In genomic region chr7:29567174-29567573, GRCh38 we compare ENCODE assay signal across 26 cellular contexts. TPM values are rescaled to one million over a fixed set of nuclear protein-coding genes. Genes with fewer than 3 reads are reported as not detected.
DNase-seq lines count a peak whose midpoint lies in the region; FAIRE-seq and TF ChIP-seq lines count a peak whose summit lies in the region.
"Had no signal": no experiment of that assay in that cellular context is flagged by ENCODE, and none has a peak within 500 bp of the region (broad histone marks: within the 10 kb centered on the region; RNA-seq: fewer than 3 reads in every experiment).

No MANE protein-coding gene starts in this region.

- H3K27ac ChIP-seq in hepatocyte (peak overlapping the region; percentile 46), trophoblast cell (ENCODE audit: low read depth, low read length) (no peak overlapping the region), WERI-Rb-1 (no peak overlapping the region), brain microvascular endothelial cell (no peak overlapping the region)
- H3K27ac ChIP-seq: BLaER1, dorsolateral prefrontal cortex had no signal

- no peak overlapping the region for H3K18ac ChIP-seq in trophoblast cell (ENCODE audit: low read length)

- no peak for FAIRE-seq in GM12892 (lab: Jason Lieb, UNC)
- FAIRE-seq: GM12878 had no signal

- no peak overlapping the region for H2AK5ac ChIP-seq in trophoblast cell (ENCODE audit: low read length)

- no peak overlapping the region for H2BK5ac ChIP-seq in trophoblast cell (ENCODE audit: low read depth, low read length, poor library complexity)

- no peaks in the 10 kb centered on the region for H3K9me2 ChIP-seq in hepatocyte (replicated peaks; ENCODE audit: insufficient read depth)

- no peak overlapping the region for H2AFZ ChIP-seq in hepatocyte
- H2AFZ ChIP-seq in trophoblast cell (ENCODE audit: insufficient read depth, low read length, poor library complexity): no peak overlapping the region

- 54% methylated on average over 2 of the region's 2 CpGs for WGBS in hepatocyte (ENCODE audit: low lambda C conversion rate, missing lambda C conversion rate)
- no CpG with 5 or more reads among the region's 2 CpGs for WGBS in trophoblast cell (ENCODE audit: extremely low coverage, insufficient coverage, insufficient read length)

- H3K4me1 ChIP-seq in hepatocyte (ENCODE audit: insufficient read depth) (peaks cover 4% of the 10 kb centered on the region), trophoblast cell (ENCODE audit: control insufficient read depth in 1 of 2, insufficient read depth in 2 of 2, low read length in 2 of 2) (peaks cover 9 to 13% of the 10 kb centered on the region in 2 experiments)

- DNase-seq in COLO668 (lab: John Stamatoyannopoulos, UW; ENCODE audit: unreplicated experiment): peak; percentile 22
- peak; percentile 77 for DNase-seq in HuH-7 (ENCODE audit: low spot score)
- peak; percentile 38 for DNase-seq in hepatocyte (ENCODE audit: low spot score)
- no peak for DNase-seq in trophoblast cell
- DNase-seq in WERI-Rb-1: no peak
- no peak for DNase-seq in brain microvascular endothelial cell
- DNase-seq in foreskin melanocyte: no peak
- DNase-seq in GM12892 (ENCODE audit: insufficient read length): no peak
- DNase-seq: activated CD4-positive, alpha-beta T cell treated with anti-CD3 and anti-CD28 coated beads, Interleukin-2, amount 50 U/mL, for 1 hour; activated CD8-positive, alpha-beta memory T cell treated with anti-CD3 and anti-CD28 coated beads, Interleukin-2, amount 10 ng/mL, durations not matched to agents 7 days and 5 days; activated naive CD8-positive, alpha-beta T cell treated with anti-CD3 and anti-CD28 coated beads, Interleukin-2, amount 50 U/mL, for 24 hours; COR-L47; dorsolateral prefrontal cortex; GOT3; mammary epithelial cell; NCI-H1694 treated with DMSO at 0.1 percent for 48 hours; NCI-H2171 treated with DMSO at 0.1 percent for 48 hours; NCI-H524 treated with DMSO at 0.1 percent for 48 hours; nucleus accumbens; SIG-M5; stimulated activated CD4-positive, alpha-beta T cell treated with anti-CD3 and anti-CD28 coated beads, Interleukin-2, amount 100 ng/mL, for 24 hours; SW 1271; T1000 had no signal

- no peaks in the 10 kb centered on the region for H4K20me1 ChIP-seq in hepatocyte (ENCODE audit: insufficient read depth, poor library complexity, severe bottlenecking)

- no peak for TF ChIP-seq POLR2A in GM12892 (IDR thresholded peaks at IDR 0.05; ENCODE audit: low read depth, low read length)

- no peak overlapping the region for H4K91ac ChIP-seq in trophoblast cell (ENCODE audit: low read depth, low read length)

- H3K23ac ChIP-seq in trophoblast cell (ENCODE audit: low read length): no peak overlapping the region

- no peak overlapping the region for H3K9ac ChIP-seq in trophoblast cell (ENCODE audit: low read length)
- H3K9ac ChIP-seq: BLaER1 had no signal

- in situ Hi-C loops in brain microvascular endothelial cell (cut with HindIII; ENCODE audit: low pct_ligation_motif_present, low sequenced_read_pairs): no loop called here

- H3K27me3 ChIP-seq in hepatocyte (no peaks in the 10 kb centered on the region), trophoblast cell (ENCODE audit: insufficient read depth, low read length) (no peaks in the 10 kb centered on the region), WERI-Rb-1 (ENCODE audit: insufficient read depth, low read depth, severe bottlenecking) (no peaks in the 10 kb centered on the region), brain microvascular endothelial cell (replicated peaks) (peaks cover 13% of the 10 kb centered on the region)

- H3K14ac ChIP-seq in trophoblast cell (ENCODE audit: low read length): no peak overlapping the region

- H3K79me1 ChIP-seq in trophoblast cell (ENCODE audit: low read length): peaks cover 29% of the 10 kb centered on the region

- H3K36me3 ChIP-seq in hepatocyte (replicated peaks; ENCODE audit: insufficient read depth, low read depth): no peaks in the 10 kb centered on the region
- peaks cover 6 to 10% of the 10 kb centered on the region in 2 experiments for H3K36me3 ChIP-seq in trophoblast cell (ENCODE audit: control insufficient read depth in 1 of 2, insufficient read depth in 2 of 2, low read length in 2 of 2)
- no peaks in the 10 kb centered on the region for H3K36me3 ChIP-seq in WERI-Rb-1
- H3K36me3 ChIP-seq in brain microvascular endothelial cell (replicated peaks): no peaks in the 10 kb centered on the region
- H3K36me3 ChIP-seq: BLaER1 had no signal

- no peak overlapping the region for H4K12ac ChIP-seq in trophoblast cell (ENCODE audit: low read depth, low read length)

- H3K9me3 ChIP-seq in hepatocyte (ENCODE audit: low read depth) (no peaks in the 10 kb centered on the region), trophoblast cell (ENCODE audit: insufficient read depth, low read depth, low read length) (no peaks in the 10 kb centered on the region), WERI-Rb-1 (ENCODE audit: severe bottlenecking) (no peaks in the 10 kb centered on the region)
- H3K9me3 ChIP-seq: BLaER1 had no signal

- H2BK120ac ChIP-seq in trophoblast cell (ENCODE audit: insufficient read depth, low read length, poor library complexity): no peak overlapping the region

- H4K8ac ChIP-seq in trophoblast cell (ENCODE audit: low read depth, low read length): no peak overlapping the region

- no peak for TF ChIP-seq CTCF in hepatocyte (IDR thresholded peaks at IDR 0.05; ENCODE audit: poor library complexity)
- TF ChIP-seq CTCF in WERI-Rb-1 (IDR thresholded peaks at IDR 0.05; ENCODE audit: low read depth, low read length): no peak
- no peak for TF ChIP-seq CTCF in brain microvascular endothelial cell (IDR thresholded peaks at IDR 0.05; ENCODE audit: low read depth, low read length, missing control alignments)

- H3K79me2 ChIP-seq in hepatocyte (peaks cover 26% of the 10 kb centered on the region), trophoblast cell (ENCODE audit: control insufficient read depth, insufficient read depth, low read length, poor library complexity) (peaks cover 22% of the 10 kb centered on the region)

- no peak overlapping the region for H3K4ac ChIP-seq in trophoblast cell (ENCODE audit: low read depth, low read length)

- H3K4me3 ChIP-seq in hepatocyte: no peak overlapping the region
- no peak overlapping the region for H3K4me3 ChIP-seq in trophoblast cell (ENCODE audit: low read depth, low read length)
- H3K4me3 ChIP-seq in WERI-Rb-1 (ENCODE audit: low read depth, low read length): no peak overlapping the region
- no peak overlapping the region for H3K4me3 ChIP-seq in brain microvascular endothelial cell (ENCODE audit: low read depth, low read length)
- H3K4me3 ChIP-seq: GM12878 had no signal

- H3K4me2 ChIP-seq in hepatocyte (peak overlapping the region; percentile 82), trophoblast cell (ENCODE audit: low read length) (peak overlapping the region; percentile 89)

- no peak overlapping the region for H2BK12ac ChIP-seq in trophoblast cell (ENCODE audit: low read length)

RNA-seq across cellular contexts. Expression of gene PRR15, which starts 3.5 kb away (rescaled TPM):
- total RNA-seq in hepatocyte: 47.4 and 53.3 TPM in 2 replicates
- polyA plus RNA-seq in hepatocyte: 30.2 and 42.0 TPM in 2 replicates
- 89.1 and 96.9 TPM in 2 replicates for polyA plus RNA-seq in trophoblast cell (2013)
- polyA plus RNA-seq in GM12892 (2012; ENCODE audit: missing spikeins): not detected
- total RNA-seq: activated CD8-positive, alpha-beta memory T cell treated with anti-CD3 and anti-CD28 coated beads, Interleukin-2, amount 10 ng/mL, durations not matched to agents 7 days and 5 days; GM12878; LHCN-M2 had no signal
- polyA plus RNA-seq: GM12878 had no signal

Comparison
In these comparisons a context has a peak if more than half of its experiments do, and no peak if none do; other contexts are left out.
1. DNase-seq: peak in COLO668 (single experiment), HuH-7 (single experiment) and hepatocyte (single experiment); none in trophoblast cell (0 of 2), WERI-Rb-1 (single experiment), brain microvascular endothelial cell (single experiment), foreskin melanocyte (single experiment) and GM12892 (single experiment).